14 cellular contexts compared by ENCODE assay signal in genomic region chr2:109218792-109219126, GRCh38.
DNase-seq lines count a peak whose midpoint lies in the region; ATAC-seq and TF ChIP-seq lines count a peak whose summit lies in the region.
"Had no signal": no experiment of that assay in that cellular context is flagged by ENCODE, and none has a peak within 500 bp of the region (broad histone marks: within the 10 kb centered on the region; RNA-seq: fewer than 3 reads in every experiment).

No MANE protein-coding gene starts in this region.

- in situ Hi-C loops in transverse colon (cut with MboI; ENCODE audit: low pct_ligation_motif_present in 1 of 4, low pct_unique_long_range_greater_than_20kb in 1 of 4, low sequenced_read_pairs in 3 of 4), result no loop called here

- H3K14ac ChIP-seq in mesenchymal stem cell (ENCODE audit: low read length in 2 of 2), result no peak overlapping the region

- peak overlapping the region; percentile 7 to 48 for H3K18ac ChIP-seq in mesenchymal stem cell (ENCODE audit: low read depth in 1 of 2, low read length in 2 of 2)

- H3K27ac ChIP-seq in left ventricle myocardium inferior (replicated peaks) (peak overlapping the region; percentile 40), ascending aorta (peak overlapping the region; percentile 66 to 76), mesenchymal stem cell (ENCODE audit: low read length, poor library complexity, severe bottlenecking) (no peak overlapping the region), transverse colon (peak overlapping the region in 3 of 4 donors; percentile 67 to 74 (median 68))
- H3K27ac ChIP-seq: RWPE1 had no signal

- no peak overlapping the region for H3K9ac ChIP-seq in mesenchymal stem cell (ENCODE audit: low read length)

- peak overlapping the region; percentile 2 for H4K91ac ChIP-seq in mesenchymal stem cell (ENCODE audit: low read length)

- H3K9me3 ChIP-seq in left ventricle myocardium inferior (replicated peaks) (no peaks in the 10 kb centered on the region), ascending aorta (no peaks in the 10 kb centered on the region), mesenchymal stem cell (ENCODE audit: control insufficient read depth, low read length) (peaks cover 3% of the 10 kb centered on the region), transverse colon (no peaks in the 10 kb centered on the region)

- H3K4me3 ChIP-seq in left ventricle myocardium inferior, result no peak overlapping the region
- H3K4me3 ChIP-seq in ascending aorta, result peak overlapping the region in 1 of 2 donors; percentile 24
- no peak overlapping the region for H3K4me3 ChIP-seq in mesenchymal stem cell (ENCODE audit: insufficient read depth in 1 of 2, low read depth in 1 of 2, low read length in 2 of 2)
- no peak overlapping the region for H3K4me3 ChIP-seq in transverse colon
- H3K4me3 ChIP-seq: smooth muscle cell had no signal

- TF ChIP-seq CTCF in left ventricle myocardium inferior (IDR thresholded peaks at IDR 0.05; ENCODE audit: borderline replicate concordance) (no peak), ascending aorta (IDR thresholded peaks at IDR 0.05) (no peak), transverse colon (IDR thresholded peaks at IDR 0.05) (no peak)

- H2BK15ac ChIP-seq in mesenchymal stem cell (ENCODE audit: low read depth, poor library complexity, severe bottlenecking), result no peak overlapping the region

- H3K4ac ChIP-seq in mesenchymal stem cell (ENCODE audit: low read depth in 1 of 2, low read length in 2 of 2), result peak overlapping the region in 1 of 2 experiments; percentile 16

- H3K79me1 ChIP-seq in mesenchymal stem cell (replicated peaks; ENCODE audit: low read length, poor library complexity, severe bottlenecking), result peaks cover 36% of the 10 kb centered on the region

- 86% methylated on average over 1 of the region's 1 CpG for WGBS in mesenchymal stem cell
- WGBS in transverse colon (ENCODE audit: low coverage in 1 of 2), 2 donors, result 27 to 29% methylated on average over 1 of the region's 1 CpG

- no peak for ATAC-seq in Right ventricle myocardium inferior
- ATAC-seq: WTC11 had no signal

- H3K23ac ChIP-seq in mesenchymal stem cell (ENCODE audit: low read length in 2 of 2), result no peak overlapping the region

- no peak for DNase-seq in left ventricle myocardium inferior
- no peak for DNase-seq in Right ventricle myocardium inferior (ENCODE audit: missing footprints)
- peak in 1 of 2 donors; percentile 35 for DNase-seq in ascending aorta (ENCODE audit: low spot score in 2 of 2)
- no peak for DNase-seq in mesenchymal stem cell
- no peak for DNase-seq in transverse colon
- no peak for DNase-seq in activated CD4-positive, alpha-beta T cell treated with anti-CD3 and anti-CD28 coated beads for 1 hour
- no peak for DNase-seq in NCI-H446 treated with DMSO at 0.1 percent for 48 hours (lab: John Stamatoyannopoulos, UW)
- DNase-seq in HCEC 1CT, result no peak
- DNase-seq: NCI-H1105, NCI-H2171, occipital lobe had no signal

- H2AK5ac ChIP-seq in mesenchymal stem cell (ENCODE audit: low read length, severe bottlenecking), result no peak overlapping the region

- intact Hi-C loops in left ventricle myocardium inferior (cut with micrococcal nuclease), result no loop called here
- intact Hi-C loops in Right ventricle myocardium inferior (cut with DNase I), result no loop called here
- intact Hi-C loops in ascending aorta (cut with DNase I), result no loop called here
- intact Hi-C loops in transverse colon (cut with DNase I; ENCODE audit: low total_unique reads), result no loop called here

- no peak overlapping the region for H2BK5ac ChIP-seq in mesenchymal stem cell (ENCODE audit: low read depth, low read length, poor library complexity, severe bottlenecking)

- peak overlapping the region; percentile 6 for H2BK120ac ChIP-seq in mesenchymal stem cell (ENCODE audit: low read depth, low read length)

- H4K8ac ChIP-seq in mesenchymal stem cell (ENCODE audit: low read length), result no peak overlapping the region

- no peak overlapping the region for H3K4me2 ChIP-seq in mesenchymal stem cell (ENCODE audit: low read length, poor library complexity, severe bottlenecking)
- H3K4me2 ChIP-seq: smooth muscle cell had no signal

- H3K27me3 ChIP-seq in left ventricle myocardium inferior (ENCODE audit: low read depth), result no peaks in the 10 kb centered on the region
- H3K27me3 ChIP-seq in ascending aorta, result no peaks in the 10 kb centered on the region
- H3K27me3 ChIP-seq in mesenchymal stem cell (ENCODE audit: control insufficient read depth in 1 of 2, insufficient read depth in 1 of 2, low read length in 2 of 2), result peaks cover 3 to 11% of the 10 kb centered on the region in 2 experiments
- no peaks in the 10 kb centered on the region for H3K27me3 ChIP-seq in transverse colon

- no peak for TF ChIP-seq POLR2A in transverse colon (IDR thresholded peaks at IDR 0.05)

- peak overlapping the region in 1 of 2 experiments; percentile 29 for H2BK12ac ChIP-seq in mesenchymal stem cell (ENCODE audit: low read length in 2 of 2)

- H3K4me1 ChIP-seq in left ventricle myocardium inferior (peaks cover 47% of the 10 kb centered on the region), ascending aorta (peaks cover 9 to 29% of the 10 kb centered on the region in 2 donors), mesenchymal stem cell (ENCODE audit: control insufficient read depth, insufficient read depth, low read depth, low read length) (peaks cover 13% of the 10 kb centered on the region), transverse colon (peaks cover 3 to 31% (median 14%) of the 10 kb centered on the region in 4 donors)

- H2AFZ ChIP-seq in mesenchymal stem cell (ENCODE audit: low read depth, low read length), result no peak overlapping the region

- TF ChIP-seq EP300 in transverse colon (IDR thresholded peaks at IDR 0.05; ENCODE audit: low read depth), result no peak

- H3K36me3 ChIP-seq in left ventricle myocardium inferior, result no peaks in the 10 kb centered on the region
- no peaks in the 10 kb centered on the region for H3K36me3 ChIP-seq in ascending aorta
- H3K36me3 ChIP-seq in mesenchymal stem cell (ENCODE audit: control insufficient read depth in 1 of 2, insufficient read depth in 2 of 2, low read depth in 1 of 2, low read length in 2 of 2), result peaks cover 0 to 5% of the 10 kb centered on the region in 2 experiments
- H3K36me3 ChIP-seq in transverse colon, result no peaks in the 10 kb centered on the region
